ENCODE assay signal across 8 cellular contexts in the genomic region with DNA sequence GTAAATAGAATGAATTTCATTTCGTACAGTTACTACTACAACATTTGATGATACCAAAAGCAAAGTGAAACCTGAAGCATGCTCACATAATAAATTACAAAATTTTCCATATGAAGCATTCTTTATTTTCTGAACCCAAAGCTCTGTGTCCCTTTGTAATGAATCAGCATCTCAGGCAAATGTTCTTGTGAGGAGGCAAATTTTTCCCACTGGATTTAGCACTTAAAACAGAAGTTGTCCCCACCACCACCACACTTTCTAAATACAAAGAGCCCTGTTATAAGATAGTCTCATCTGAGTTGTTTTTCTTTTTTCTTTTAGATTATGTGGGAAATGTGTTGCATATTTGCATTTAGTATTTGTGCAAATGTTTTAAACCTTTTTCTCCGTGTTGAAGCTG.
DNase-seq lines count a peak whose midpoint lies in the region; ATAC-seq and TF ChIP-seq lines count a peak whose summit lies in the region.

No MANE protein-coding gene starts in this region.

- in situ Hi-C loops in ACHN (cut with HindIII; ENCODE audit: low pct_ligation_motif_present, low pct_unique_long_range_greater_than_20kb, low sequenced_read_pairs) = no loop called here

- peak overlapping the region; percentile 58 to 70 (median 58) for H3K9ac ChIP-seq in skeletal muscle tissue (ENCODE audit: low read depth in 1 of 3, low read length in 3 of 3)

- POLR2A ChIA-PET in activated B cell treated with CpG ODN at 0.5 μM for 24 hours (lab: Charles Lee) = interaction anchor here (0.7 to 1.6 kb wide), 9 partner anchors 62 to 624 kb away, joined by 3 to 16 read pairs (median 5); partner anchors contain the start of gene SLC39A8

- H3K9me2 ChIP-seq in hepatocyte (replicated peaks; ENCODE audit: insufficient read depth) = no peaks in the 10 kb centered on the region

- H3K4me3 ChIP-seq in hepatocyte (peak overlapping the region; percentile 59), skeletal muscle tissue (ENCODE audit: low read length in 3 of 3) (peak overlapping the region; percentile 59 to 76 (median 63))

- H3K9me3 Mint-ChIP-seq in activated B cell treated with CpG ODN at 0.5 μM for 24 hours = peaks cover 3% of the 10 kb centered on the region

- no peaks in the 10 kb centered on the region for H3K36me3 Mint-ChIP-seq in activated B cell treated with CpG ODN at 0.5 μM for 24 hours (ENCODE audit: low read depth)

- H3K27ac ChIP-seq in hepatocyte (peak overlapping the region; percentile 15), skeletal muscle tissue (ENCODE audit: low read depth, low read length) (no peak overlapping the region)

- H3K27me3 Mint-ChIP-seq in activated B cell treated with CpG ODN at 0.5 μM for 24 hours = no peaks in the 10 kb centered on the region

- CTCF ChIA-PET in activated B cell treated with CpG ODN at 0.5 μM for 24 hours (lab: Charles Lee) = interaction anchor here (0.9 to 1.4 kb wide), 5 partner anchors 18 to 195 kb away, joined by 3 to 5 read pairs (median 4); partner anchors contain the start of gene SLC39A8

- H3K36me3 ChIP-seq in hepatocyte (replicated peaks; ENCODE audit: insufficient read depth, low read depth) (no peaks in the 10 kb centered on the region), skeletal muscle tissue (ENCODE audit: control insufficient read depth in 3 of 3, insufficient read depth in 3 of 3, low read length in 3 of 3) (no peaks in the 10 kb centered on the region)

- peak; percentile 24 for DNase-seq in ACHN
- no peak for DNase-seq in activated B cell treated with CpG ODN at 0.5 μM for 24 hours
- no peak for DNase-seq in hepatocyte (ENCODE audit: low spot score)
- DNase-seq in NCI-H2196 treated with DMSO at 0.1 percent for 48 hours (lab: John Stamatoyannopoulos, UW; ENCODE audit: unreplicated experiment) = no peak

- ATAC-seq in GM21367 (IDR thresholded peaks at IDR 0.05; ENCODE audit: unreplicated experiment) (peak; percentile 3), activated B cell treated with CpG ODN at 0.5 μM for 24 hours (ENCODE audit: low read depth) (no peak), GM18517 (IDR thresholded peaks at IDR 0.05; ENCODE audit: unreplicated experiment) (no peak), GM18867 (IDR thresholded peaks at IDR 0.05; ENCODE audit: unreplicated experiment) (no peak)

- peak overlapping the region; percentile 78 for H3K4me2 ChIP-seq in hepatocyte

- H3K27me3 ChIP-seq in hepatocyte (no peaks in the 10 kb centered on the region), skeletal muscle tissue (ENCODE audit: control insufficient read depth in 3 of 3, insufficient read depth in 3 of 3, low read length in 3 of 3) (no peaks in the 10 kb centered on the region)

- H3K27ac Mint-ChIP-seq in activated B cell treated with CpG ODN at 0.5 μM for 24 hours = peak overlapping the region; percentile 76

- 26% methylated on average over 2 of the region's 2 CpGs for WGBS in hepatocyte (ENCODE audit: low lambda C conversion rate, missing lambda C conversion rate)

- intact Hi-C loops in activated B cell treated with CpG ODN at 0.5 μM for 24 hours (cut with micrococcal nuclease) = loop anchor here (2.0 to 10.0 kb wide), 4 partner anchors 168 to 768 kb away; partner anchors contain the start of genes CENPE, MANBA and UBE2D3

- no peaks in the 10 kb centered on the region for H3K79me2 ChIP-seq in hepatocyte

- H3K4me3 Mint-ChIP-seq in activated B cell treated with CpG ODN at 0.5 μM for 24 hours = peak overlapping the region; percentile 92

- H3K9me3 ChIP-seq in hepatocyte (ENCODE audit: low read depth) (no peaks in the 10 kb centered on the region), skeletal muscle tissue (ENCODE audit: control insufficient read depth in 3 of 3, low read length in 3 of 3) (no peaks in the 10 kb centered on the region)

- TF ChIP-seq CTCF in activated B cell treated with CpG ODN at 0.5 μM for 24 hours (IDR thresholded peaks at IDR 0.05) = no peak
- TF ChIP-seq CTCF in hepatocyte (IDR thresholded peaks at IDR 0.05; ENCODE audit: poor library complexity) = no peak

- no peaks in the 10 kb centered on the region for H4K20me1 ChIP-seq in hepatocyte (ENCODE audit: insufficient read depth, poor library complexity, severe bottlenecking)

- H3K4me1 Mint-ChIP-seq in activated B cell treated with CpG ODN at 0.5 μM for 24 hours = peaks cover 5% of the 10 kb centered on the region

- H2AFZ ChIP-seq in hepatocyte = peak overlapping the region; percentile 78

- H3K4me1 ChIP-seq in hepatocyte (ENCODE audit: insufficient read depth) (peaks cover 5% of the 10 kb centered on the region), skeletal muscle tissue (ENCODE audit: control insufficient read depth in 3 of 3, insufficient read depth in 3 of 3, low read length in 3 of 3) (no peaks in the 10 kb centered on the region)
